13 cellular contexts compared by ENCODE assay signal in the genomic region with DNA sequence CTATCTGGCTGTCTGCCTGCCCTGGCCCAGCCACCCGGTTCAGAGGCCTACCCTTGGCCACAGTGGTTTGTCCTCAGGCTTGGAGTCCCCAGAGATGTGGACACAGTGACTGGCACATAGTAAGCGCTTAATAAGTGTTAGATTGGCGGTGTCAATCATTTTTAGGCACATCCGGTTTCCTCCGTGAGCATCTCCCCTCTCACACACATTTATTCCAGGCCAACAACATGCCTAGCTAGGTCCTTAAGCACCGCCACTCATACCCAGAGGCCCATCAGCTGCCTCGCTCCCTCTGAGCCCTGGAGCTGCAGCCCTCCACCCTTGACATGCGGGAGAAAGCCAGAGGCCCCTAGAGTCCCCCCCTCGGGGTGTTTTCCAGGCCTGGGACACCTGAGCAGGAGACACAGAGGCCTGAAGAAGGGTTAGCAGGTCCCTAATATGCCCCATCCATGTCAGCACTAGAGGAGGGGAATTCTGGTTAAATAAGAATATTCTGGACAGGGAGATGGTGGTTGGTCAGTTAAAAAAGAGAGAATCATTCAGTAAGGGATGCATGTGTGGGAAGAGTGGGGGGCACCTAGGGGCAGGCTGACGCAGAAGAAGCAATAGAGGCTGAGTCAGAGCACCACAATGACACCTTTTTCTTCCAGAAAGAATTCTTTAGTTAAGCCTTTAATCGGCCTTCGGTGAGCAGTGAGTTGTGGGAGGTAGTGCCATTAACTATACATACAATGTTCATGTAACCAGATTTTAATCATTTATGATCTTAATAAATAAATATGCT. TPM values are rescaled to one million over a fixed set of nuclear protein-coding genes. Genes with fewer than 3 reads are reported as not detected.
DNase-seq lines count a peak whose midpoint lies in the region; ATAC-seq and TF ChIP-seq lines count a peak whose summit lies in the region.
"Had no signal": no experiment of that assay in that cellular context is flagged by ENCODE, and none has a peak within 500 bp of the region (broad histone marks: within the 10 kb centered on the region; RNA-seq: fewer than 3 reads in every experiment).

No MANE protein-coding gene starts in this region.

- peaks cover 13% of the 10 kb centered on the region for H3K4me1 Mint-ChIP-seq in activated CD8-positive, alpha-beta T cell treated with anti-CD3 and anti-CD28 coated beads, Interleukin-2, amount 10 ng/mL, durations not matched to agents 7 days and 5 days (ENCODE audit: low read depth)

- DNase-seq in HCEC 1CT (peak; percentile 26), choroid plexus epithelial cell (ENCODE audit: low read depth) (peak; percentile 73), left lung (no peak), spleen (no peak)
- no peak for DNase-seq in activated CD8-positive, alpha-beta T cell treated with anti-CD3 and anti-CD28 coated beads, Interleukin-2, amount 10 ng/mL, durations not matched to agents 7 days and 5 days
- DNase-seq: activated naive CD8-positive, alpha-beta T cell treated with anti-CD3 and anti-CD28 coated beads for 36 hours; NCI-H187 had no signal

- CTCF ChIA-PET in activated CD8-positive, alpha-beta T cell treated with anti-CD3 and anti-CD28 coated beads, Interleukin-2, amount 10 ng/mL, durations not matched to agents 7 days and 5 days (lab: Charles Lee), result no interaction called here

- H3K4me1 ChIP-seq in left lung (peaks cover 0 to 23% of the 10 kb centered on the region in 2 donors), spleen (peaks cover 14 to 98% (median 60%) of the 10 kb centered on the region in 6 donors)

- no peak overlapping the region for H3K4me3 ChIP-seq in choroid plexus epithelial cell (ENCODE audit: low read depth, low read length)
- H3K4me3 ChIP-seq in left lung, result no peak overlapping the region
- H3K4me3 ChIP-seq in spleen, result peak overlapping the region in 3 of 8 donors; percentile 0 to 84 (median 62)

- ATAC-seq in left lung (no peak), HG02938 (IDR thresholded peaks at IDR 0.05; ENCODE audit: unreplicated experiment) (no peak), GM21576 (IDR thresholded peaks at IDR 0.05; ENCODE audit: unreplicated experiment) (no peak), HG02642 (IDR thresholded peaks at IDR 0.05; ENCODE audit: poor library complexity, unreplicated experiment) (no peak)
- ATAC-seq in activated CD8-positive, alpha-beta T cell treated with anti-CD3 and anti-CD28 coated beads, Interleukin-2, amount 10 ng/mL, durations not matched to agents 7 days and 5 days, result no peak

- TF ChIP-seq CTCF in choroid plexus epithelial cell (conservative IDR thresholded peaks at IDR 0.05; ENCODE audit: low read depth, low read length) (no peak), left lung (IDR thresholded peaks at IDR 0.05) (no peak), spleen (IDR thresholded peaks at IDR 0.05 in 8 of 11, conservative IDR thresholded peaks at IDR 0.05 in 3 of 11) (no peak)

- intact Hi-C loops in left lung (cut with DNase I) (loop anchor here in 1 of 2 donors (10.0 kb wide), 1 partner anchor 882 kb away; no protein-coding TSS in a partner anchor), spleen (cut with DNase I; ENCODE audit: low total_unique reads) (loop anchor here (10.0 kb wide), 1 partner anchor 882 kb away; no protein-coding TSS in a partner anchor)

- peaks cover 3% of the 10 kb centered on the region for H3K36me3 Mint-ChIP-seq in activated CD8-positive, alpha-beta T cell treated with anti-CD3 and anti-CD28 coated beads, Interleukin-2, amount 10 ng/mL, durations not matched to agents 7 days and 5 days (ENCODE audit: low read depth)
- H3K36me3 Mint-ChIP-seq: activated naive CD8-positive, alpha-beta T cell treated with anti-CD3 and anti-CD28 coated beads for 36 hours had no signal

- H3K36me3 ChIP-seq in left lung (no peaks in the 10 kb centered on the region), spleen (no peaks in the 10 kb centered on the region)
- H3K36me3 ChIP-seq: BLaER1 treated with 17β-estradiol and CSF1 and Interleukin-3, amounts not matched to agents 10 nM and 100 nM; thoracic aorta had no signal

- no peak overlapping the region for H3K27ac Mint-ChIP-seq in activated CD8-positive, alpha-beta T cell treated with anti-CD3 and anti-CD28 coated beads, Interleukin-2, amount 10 ng/mL, durations not matched to agents 7 days and 5 days
- H3K27ac Mint-ChIP-seq: activated naive CD8-positive, alpha-beta T cell treated with anti-CD3 and anti-CD28 coated beads for 36 hours had no signal

- no peak for TF ChIP-seq POLR2A in spleen (IDR thresholded peaks at IDR 0.05)

- H3K27ac ChIP-seq in left lung, result peak overlapping the region; percentile 33 to 88
- H3K27ac ChIP-seq in spleen, result peak overlapping the region; percentile 46 to 93 (median 90)
- H3K27ac ChIP-seq: BLaER1 treated with 17β-estradiol and CSF1 and Interleukin-3, amounts not matched to agents 10 nM and 100 nM had no signal

- no peak overlapping the region for H3K4me3 Mint-ChIP-seq in activated CD8-positive, alpha-beta T cell treated with anti-CD3 and anti-CD28 coated beads, Interleukin-2, amount 10 ng/mL, durations not matched to agents 7 days and 5 days
- H3K4me3 Mint-ChIP-seq: activated naive CD8-positive, alpha-beta T cell treated with anti-CD3 and anti-CD28 coated beads for 36 hours had no signal

- H3K9me3 ChIP-seq in left lung (no peaks in the 10 kb centered on the region), spleen (no peaks in the 10 kb centered on the region)
- H3K9me3 ChIP-seq: thoracic aorta had no signal

- no peaks in the 10 kb centered on the region for H3K9me3 Mint-ChIP-seq in activated CD8-positive, alpha-beta T cell treated with anti-CD3 and anti-CD28 coated beads, Interleukin-2, amount 10 ng/mL, durations not matched to agents 7 days and 5 days (ENCODE audit: insufficient read depth)
- H3K9me3 Mint-ChIP-seq: activated naive CD8-positive, alpha-beta T cell treated with anti-CD3 and anti-CD28 coated beads for 36 hours had no signal

- peaks cover 64% of the 10 kb centered on the region for H3K27me3 Mint-ChIP-seq in activated CD8-positive, alpha-beta T cell treated with anti-CD3 and anti-CD28 coated beads, Interleukin-2, amount 10 ng/mL, durations not matched to agents 7 days and 5 days (ENCODE audit: low read depth)

- peaks cover 8 to 98% of the 10 kb centered on the region in 2 donors for H3K27me3 ChIP-seq in left lung
- H3K27me3 ChIP-seq in spleen (replicated peaks in 1 of 7), result peaks cover 0 to 99% (median 52%) of the 10 kb centered on the region in 7 donors

- 17 to 30% (median 18%) methylated on average over 12 of the region's 12 CpGs for WGBS in spleen, 5 donors

- POLR2A ChIA-PET in activated CD8-positive, alpha-beta T cell treated with anti-CD3 and anti-CD28 coated beads, Interleukin-2, amount 10 ng/mL, durations not matched to agents 7 days and 5 days (lab: Charles Lee), result no interaction called here

RNA-seq across cellular contexts. Expression of gene NR2F2, which starts 22.3 kb away (rescaled TPM):
- 10 to 100 TPM; 53.4 to 76.0 TPM for total RNA-seq in left lung
- total RNA-seq in spleen, result 100 to 1,000 TPM in 6 of 7 donors, 10 to 100 TPM in 1; 87.1 to 256 (median 121) TPM
- 10 to 100 TPM; 18.6 to 39.4 (median 23.7) TPM for polyA plus RNA-seq in spleen
- not detected for total RNA-seq in activated CD8-positive, alpha-beta T cell treated with anti-CD3 and anti-CD28 coated beads, Interleukin-2, amount 10 ng/mL, durations not matched to agents 7 days and 5 days
- total RNA-seq: activated CD8-positive, alpha-beta memory T cell treated with anti-CD3 and anti-CD28 coated beads for 36 hours; activated naive CD8-positive, alpha-beta T cell treated with anti-CD3 and anti-CD28 coated beads for 36 hours had no signal

Comparison
In these comparisons a context has a peak if more than half of its experiments do, and no peak if none do; other contexts are left out.
1. DNase-seq: peak in HCEC 1CT (single experiment) and choroid plexus epithelial cell (single experiment); none in left lung (0 of 2), spleen (single experiment) and activated CD8-positive, alpha-beta T cell treated with anti-CD3 and anti-CD28 coated beads, Interleukin-2, amount 10 ng/mL, durations not matched to agents 7 days and 5 days (single experiment).
2. RNA of gene NR2F2, which starts 22.3 kb away (total RNA-seq): 87.1 to 256 TPM in spleen and 53.4 to 76.0 TPM in left lung; not detected in activated CD8-positive, alpha-beta T cell treated with anti-CD3 and anti-CD28 coated beads, Interleukin-2, amount 10 ng/mL, durations not matched to agents 7 days and 5 days; every median in the first group is over 10 times any median in the second.